In genomic region chr15:59830143-59830542, GRCh38 we compare ENCODE assay signal across 18 cellular contexts.
DNase-seq lines count a peak whose midpoint lies in the region; ATAC-seq and TF ChIP-seq lines count a peak whose summit lies in the region.
"Had no signal": no experiment of that assay in that cellular context is flagged by ENCODE, and none has a peak within 500 bp of the region (broad histone marks: within the 10 kb centered on the region; RNA-seq: fewer than 3 reads in every experiment).

No MANE protein-coding gene starts in this region.

- no peaks in the 10 kb centered on the region for H3K9me3 Mint-ChIP-seq in type B pancreatic cell
- H3K9me3 Mint-ChIP-seq: CD4-positive, alpha-beta T cell had no signal

- peaks cover 3% of the 10 kb centered on the region; the same call in 1 of the 2 replicates for H3K4me1 ChIP-seq in HEK293 (ENCODE audit: control insufficient read depth, insufficient read depth, low read length)
- no peaks in the 10 kb centered on the region for H3K4me1 ChIP-seq in NT2/D1 (ENCODE audit: insufficient read depth, insufficient read length)
- H3K4me1 ChIP-seq in foreskin keratinocyte: peaks cover 52% of the 10 kb centered on the region
- H3K4me1 ChIP-seq: BLaER1, HAP-1, Peyer's patch had no signal

- H3K27me3 Mint-ChIP-seq in type B pancreatic cell: peaks cover 35% of the 10 kb centered on the region
- H3K27me3 Mint-ChIP-seq: CD4-positive, alpha-beta T cell had no signal

- TF ChIP-seq CTCF in HEK293 (tag by site-specific recombination; IDR thresholded peaks at IDR 0.05): no peak
- TF ChIP-seq CTCF in foreskin keratinocyte (conservative IDR thresholded peaks at IDR 0.05): no peak
- no peak for TF ChIP-seq CTCF in type B pancreatic cell (conservative IDR thresholded peaks at IDR 0.05)

- ATAC-seq in foreskin keratinocyte (no peak), GM19395 (IDR thresholded peaks at IDR 0.05; ENCODE audit: unreplicated experiment) (no peak)
- ATAC-seq: SK-N-SH treated with all-trans-retinoic acid at 6 μM for 48 hours had no signal

- no peaks in the 10 kb centered on the region for H3K36me3 ChIP-seq in HEK293 (ENCODE audit: control insufficient read depth in 2 of 2, insufficient read depth in 1 of 2, low read length in 2 of 2)
- H3K36me3 ChIP-seq in NT2/D1 (ENCODE audit: insufficient read depth, insufficient read length, low read length): no peaks in the 10 kb centered on the region
- H3K36me3 ChIP-seq: BLaER1, HAP-1, Peyer's patch had no signal

- peak overlapping the region; percentile 44 for H3K27ac Mint-ChIP-seq in type B pancreatic cell
- H3K27ac Mint-ChIP-seq: CD4-positive, alpha-beta T cell had no signal

- no peaks in the 10 kb centered on the region for H3K9me3 ChIP-seq in HEK293 (ENCODE audit: control insufficient read depth, insufficient read depth, low read depth, low read length)
- no peaks in the 10 kb centered on the region for H3K9me3 ChIP-seq in NT2/D1 (ENCODE audit: insufficient read depth, low read length)
- H3K9me3 ChIP-seq: BLaER1, HAP-1, Peyer's patch had no signal

- no peak overlapping the region for H3K4me3 Mint-ChIP-seq in type B pancreatic cell
- H3K4me3 Mint-ChIP-seq: CD4-positive, alpha-beta T cell had no signal

- H3K27me3 ChIP-seq in NT2/D1 (ENCODE audit: insufficient read depth, insufficient read length): no peaks in the 10 kb centered on the region
- H3K27me3 ChIP-seq in foreskin keratinocyte: no peaks in the 10 kb centered on the region
- H3K27me3 ChIP-seq: BLaER1, Peyer's patch had no signal

- H3K4me3 ChIP-seq in HEK293 (ENCODE audit: low read depth, low read length) (no peak overlapping the region), NT2/D1 (ENCODE audit: insufficient read length, low read depth) (no peak overlapping the region)
- H3K4me3 ChIP-seq: BLaER1, HAP-1, Peyer's patch had no signal

- no peak overlapping the region for H3K9ac ChIP-seq in NT2/D1 (ENCODE audit: insufficient read length, low read depth)
- H3K9ac ChIP-seq: BLaER1 had no signal

- H3K27ac ChIP-seq in HEK293 (ENCODE audit: extremely low read depth, low read depth, low read length): no peak overlapping the region
- H3K27ac ChIP-seq in foreskin keratinocyte: peak overlapping the region; percentile 42
- H3K27ac ChIP-seq: BLaER1, Peyer's patch had no signal

- POLR2A ChIA-PET in HEK293 (lab: Yijun Ruan, JAX): no interaction called here

- H3K4me1 Mint-ChIP-seq in type B pancreatic cell (ENCODE audit: unreplicated experiment): no peaks in the 10 kb centered on the region

- CTCF ChIA-PET in HEK293 (lab: Yijun Ruan, JAX): interaction anchor here (2.2 kb wide), 1 partner anchor 87 kb away, joined by 10 read pairs; no protein-coding TSS in a partner anchor

- DNase-seq in NT2/D1 (ENCODE audit: low read depth, low spot score) (peak; percentile 6), foreskin keratinocyte (peak in 1 of 2 donors; percentile 20), type B pancreatic cell (ENCODE audit: extremely low spot score, unreplicated experiment) (no peak), SIG-M5 (lab: John Stamatoyannopoulos, UW) (no peak), SKM-1 treated with dmso at 0.1 percent for 144 hours (lab: John Stamatoyannopoulos, UW; ENCODE audit: unreplicated experiment) (no peak)
- DNase-seq: CD4-positive, alpha-beta T cell; DMS53; GOT3; KBM-7; MM.1S; NCI-H2029; NCI-H69; Peyer's patch had no signal

- H3K36me3 Mint-ChIP-seq in type B pancreatic cell: no peaks in the 10 kb centered on the region

TF ChIP-seq in HEK293, 187 proteins besides CTCF, POLR2A, EP300 and RAD21:
- TF ChIP-seq ZNF266 (tag by site-specific recombination; IDR thresholded peaks at IDR 0.05; ENCODE audit: low read depth) (no peak), ZIC2 (tag by site-specific recombination; IDR thresholded peaks at IDR 0.05) (peak; percentile 41)
TF ChIP-seq in HEK293: peak in this region for 1.
